Comparison of ENCODE assay signal across 1 cellular context in the genomic region with DNA sequence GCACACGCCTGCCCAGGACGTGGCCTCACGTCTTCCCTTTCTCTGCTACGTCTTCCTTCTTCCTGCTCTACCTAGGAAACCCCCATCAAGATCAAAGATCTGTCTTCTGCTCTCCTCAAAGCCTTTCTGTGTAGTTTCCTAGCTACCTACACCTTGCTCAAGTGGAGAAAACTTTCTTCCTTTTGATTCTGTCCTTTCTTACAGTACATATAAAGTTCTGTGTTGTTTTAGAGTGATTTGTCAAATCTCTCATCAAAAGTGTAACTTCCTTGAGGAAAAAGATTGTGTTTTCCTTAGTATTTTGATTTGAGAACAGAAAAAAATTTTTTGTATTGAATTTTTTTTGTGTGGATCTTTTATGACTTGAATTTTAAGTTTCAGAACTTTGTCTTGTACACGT.
TF ChIP-seq lines count a peak whose summit lies in the region.

No MANE protein-coding gene starts in this region.

TF ChIP-seq in K562, 482 proteins besides CTCF, POLR2A, EP300 and RAD21 (continued from another document):
- TF ChIP-seq, protein P1, sequence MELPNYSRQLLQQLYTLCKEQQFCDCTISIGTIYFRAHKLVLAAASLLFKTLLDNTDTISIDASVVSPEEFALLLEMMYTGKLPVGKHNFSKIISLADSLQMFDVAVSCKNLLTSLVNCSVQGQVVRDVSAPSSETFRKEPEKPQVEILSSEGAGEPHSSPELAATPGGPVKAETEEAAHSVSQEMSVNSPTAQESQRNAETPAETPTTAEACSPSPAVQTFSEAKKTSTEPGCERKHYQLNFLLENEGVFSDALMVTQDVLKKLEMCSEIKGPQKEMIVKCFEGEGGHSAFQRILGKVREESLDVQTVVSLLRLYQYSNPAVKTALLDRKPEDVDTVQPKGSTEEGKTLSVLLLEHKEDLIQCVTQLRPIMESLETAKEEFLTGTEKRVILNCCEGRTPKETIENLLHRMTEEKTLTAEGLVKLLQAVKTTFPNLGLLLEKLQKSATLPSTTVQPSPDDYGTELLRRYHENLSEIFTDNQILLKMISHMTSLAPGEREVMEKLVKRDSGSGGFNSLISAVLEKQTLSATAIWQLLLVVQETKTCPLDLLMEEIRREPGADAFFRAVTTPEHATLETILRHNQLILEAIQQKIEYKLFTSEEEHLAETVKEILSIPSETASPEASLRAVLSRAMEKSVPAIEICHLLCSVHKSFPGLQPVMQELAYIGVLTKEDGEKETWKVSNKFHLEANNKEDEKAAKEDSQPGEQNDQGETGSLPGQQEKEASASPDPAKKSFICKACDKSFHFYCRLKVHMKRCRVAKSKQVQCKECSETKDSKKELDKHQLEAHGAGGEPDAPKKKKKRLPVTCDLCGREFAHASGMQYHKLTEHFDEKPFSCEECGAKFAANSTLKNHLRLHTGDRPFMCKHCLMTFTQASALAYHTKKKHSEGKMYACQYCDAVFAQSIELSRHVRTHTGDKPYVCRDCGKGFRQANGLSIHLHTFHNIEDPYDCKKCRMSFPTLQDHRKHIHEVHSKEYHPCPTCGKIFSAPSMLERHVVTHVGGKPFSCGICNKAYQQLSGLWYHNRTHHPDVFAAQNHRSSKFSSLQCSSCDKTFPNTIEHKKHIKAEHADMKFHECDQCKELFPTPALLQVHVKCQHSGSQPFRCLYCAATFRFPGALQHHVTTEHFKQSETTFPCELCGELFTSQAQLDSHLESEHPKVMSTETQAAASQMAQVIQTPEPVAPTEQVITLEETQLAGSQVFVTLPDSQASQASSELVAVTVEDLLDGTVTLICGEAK (IDR thresholded peaks at IDR 0.05), result peak; percentile 62
- TF ChIP-seq, protein P1 (CRISPR knock-in tag; IDR thresholded peaks at IDR 0.05), result no peak
- TF ChIP-seq NONO (IDR thresholded peaks at IDR 0.05; ENCODE audit: low read depth in 2 of 2, low read length in 1 of 2), result no peak
TF ChIP-seq in K562: peak in this region for 1.
